1 cellular context compared by ENCODE assay signal in genomic region chr17:57370051-57370581, GRCh38.
TF ChIP-seq lines count a peak whose summit lies in the region.

No MANE protein-coding gene starts in this region.

TF ChIP-seq in HepG2, 621 proteins besides CTCF, POLR2A, EP300 and RAD21 (continued from another document and continues in another):
- 0 out of 2 replicates have a peak, but pooled peaks have one; percentile 28 for TF ChIP-seq PRDM10 (CRISPR knock-in tag; IDR thresholded peaks at IDR 0.05; ENCODE audit: low read depth)
- TF ChIP-seq ZC3H4 (CRISPR knock-in tag; IDR thresholded peaks at IDR 0.05; ENCODE audit: borderline replicate concordance) = no peak
- TF ChIP-seq XRCC5 (optimal IDR thresholded peaks at IDR 0.05; ENCODE audit: low read length) = peak; percentile 12
- TF ChIP-seq ZNF30 (CRISPR knock-in tag; IDR thresholded peaks at IDR 0.05) = no peak
- TF ChIP-seq STAG1 (CRISPR knock-in tag; IDR thresholded peaks at IDR 0.05) = 0 out of 2 replicates have a peak, but pooled peaks have one; percentile 32
- TF ChIP-seq IRF2 (CRISPR knock-in tag; IDR thresholded peaks at IDR 0.05) = 0 out of 2 replicates have a peak, but pooled peaks have one; percentile 26
- peak; percentile 36; the same call in 1 of the 2 replicates for TF ChIP-seq PATZ1 (CRISPR knock-in tag; IDR thresholded peaks at IDR 0.05)
- no peak for TF ChIP-seq LCORL (IDR thresholded peaks at IDR 0.05)
- peak; percentile 97 for TF ChIP-seq LCORL (CRISPR knock-in tag; IDR thresholded peaks at IDR 0.05)
- no peak for TF ChIP-seq MZF1 (CRISPR knock-in tag; IDR thresholded peaks at IDR 0.05; ENCODE audit: borderline replicate concordance)
- 0 out of 2 replicates have a peak, but pooled peaks have one; percentile 39 for TF ChIP-seq MLX (CRISPR knock-in tag; IDR thresholded peaks at IDR 0.05)
- peak; percentile 66; the same call in 1 of the 2 replicates for TF ChIP-seq AFF4 (CRISPR knock-in tag; IDR thresholded peaks at IDR 0.05)
- 0 out of 2 replicates have a peak, but pooled peaks have one; percentile 48 for TF ChIP-seq SAFB2 (CRISPR knock-in tag; IDR thresholded peaks at IDR 0.05; ENCODE audit: borderline replicate concordance, low read depth)
- no peak for TF ChIP-seq NONO (IDR thresholded peaks at IDR 0.05)
- peak; percentile 23; the same call in 1 of the 2 replicates for TF ChIP-seq NONO (CRISPR knock-in tag; conservative IDR thresholded peaks at IDR 0.05)
- peak; percentile 88 for TF ChIP-seq FOSL2 (CRISPR knock-in tag; IDR thresholded peaks at IDR 0.05)
- TF ChIP-seq HNF1A (IDR thresholded peaks at IDR 0.05; ENCODE audit: low read depth) = 0 out of 2 replicates have a peak, but pooled peaks have one; percentile 8
- no peak; the same call in 1 of the 2 replicates for TF ChIP-seq HNF1A (CRISPR knock-in tag; IDR thresholded peaks at IDR 0.05; ENCODE audit: borderline replicate concordance)
- TF ChIP-seq NR2F6 (IDR thresholded peaks at IDR 0.05) = peak; percentile 72
- TF ChIP-seq NR2F6 (CRISPR knock-in tag; IDR thresholded peaks at IDR 0.05) = peak; percentile 66
- TF ChIP-seq HOXA5 (CRISPR knock-in tag; IDR thresholded peaks at IDR 0.05) = peak; percentile 34; the same call in 1 of the 2 replicates
- 0 out of 2 replicates have a peak, but pooled peaks have one; percentile 41 for TF ChIP-seq NFKBIZ (CRISPR knock-in tag; IDR thresholded peaks at IDR 0.05)
- peak; percentile 56; the same call in 1 of the 2 replicates for TF ChIP-seq SOX5 (CRISPR knock-in tag; IDR thresholded peaks at IDR 0.05; ENCODE audit: borderline replicate concordance)
- TF ChIP-seq ZFX (CRISPR knock-in tag; IDR thresholded peaks at IDR 0.05; ENCODE audit: low read depth) = peak; percentile 64; the same call in 1 of the 2 replicates
- TF ChIP-seq NCOR1 (IDR thresholded peaks at IDR 0.05; ENCODE audit: borderline replicate concordance, low read length) = 0 out of 2 replicates have a peak, but pooled peaks have one; percentile 49
- TF ChIP-seq SP140L (CRISPR knock-in tag; IDR thresholded peaks at IDR 0.05; ENCODE audit: borderline replicate concordance) = 0 out of 2 replicates have a peak, but pooled peaks have one; percentile 66
- TF ChIP-seq KDM4B (CRISPR knock-in tag; IDR thresholded peaks at IDR 0.05) = 0 out of 2 replicates have a peak, but pooled peaks have one; percentile 22
- TF ChIP-seq CC2D1A (CRISPR knock-in tag; IDR thresholded peaks at IDR 0.05) = 0 out of 2 replicates have a peak, but pooled peaks have one; percentile 48
- no peak for TF ChIP-seq ZNF557 (CRISPR knock-in tag; IDR thresholded peaks at IDR 0.05)
- peak; percentile 72; the same call in 1 of the 2 replicates for TF ChIP-seq ZNF264 (CRISPR knock-in tag; IDR thresholded peaks at IDR 0.05)
- peak; percentile 50 for TF ChIP-seq SMC3 (IDR thresholded peaks at IDR 0.05; ENCODE audit: low read length)
- peak; percentile 77 for TF ChIP-seq HDAC2 (CRISPR knock-in tag; IDR thresholded peaks at IDR 0.05)
- TF ChIP-seq KDM2A (CRISPR knock-in tag; IDR thresholded peaks at IDR 0.05; ENCODE audit: borderline replicate concordance, low read depth) = 0 out of 2 replicates have a peak, but pooled peaks have one; percentile 12
- TF ChIP-seq NFE2 (CRISPR knock-in tag; IDR thresholded peaks at IDR 0.05) = peak; percentile 72
- 0 out of 2 replicates have a peak, but pooled peaks have one; percentile 68 for TF ChIP-seq NKX3-1 (CRISPR knock-in tag; IDR thresholded peaks at IDR 0.05)
- TF ChIP-seq SETDB1 (CRISPR knock-in tag; IDR thresholded peaks at IDR 0.05; ENCODE audit: borderline replicate concordance) = no peak
- 0 out of 2 replicates have a peak, but pooled peaks have one; percentile 43 for TF ChIP-seq GATA4 (IDR thresholded peaks at IDR 0.05; ENCODE audit: borderline replicate concordance, low read depth)
- TF ChIP-seq ZNF317 (CRISPR knock-in tag; IDR thresholded peaks at IDR 0.05) = no peak
- TF ChIP-seq SALL2 (CRISPR knock-in tag; IDR thresholded peaks at IDR 0.05) = no peak
- no peak for TF ChIP-seq ZEB1 (IDR thresholded peaks at IDR 0.05; ENCODE audit: insufficient replicate concordance, low read depth)
- peak; percentile 18; the same call in 1 of the 2 replicates for TF ChIP-seq REPIN1 (CRISPR knock-in tag; IDR thresholded peaks at IDR 0.05; ENCODE audit: borderline replicate concordance, low read depth)
- TF ChIP-seq ZNF3 (CRISPR knock-in tag; IDR thresholded peaks at IDR 0.05) = peak; percentile 55; the same call in 1 of the 2 replicates
- peak; percentile 54 for TF ChIP-seq ZFY (CRISPR knock-in tag; IDR thresholded peaks at IDR 0.05)
- no peak for TF ChIP-seq GTF2F1 (IDR thresholded peaks at IDR 0.05; ENCODE audit: low read length)
- TF ChIP-seq ATF7 (IDR thresholded peaks at IDR 0.05) = 0 out of 2 replicates have a peak, but pooled peaks have one; percentile 18
- no peak; the same call in 1 of the 2 replicates for TF ChIP-seq ATF7 (CRISPR knock-in tag; IDR thresholded peaks at IDR 0.05)
- no peak for TF ChIP-seq ZNF337 (CRISPR knock-in tag; IDR thresholded peaks at IDR 0.05; ENCODE audit: borderline replicate concordance, low read depth)
- no peak for TF ChIP-seq ZBED4 (CRISPR knock-in tag; IDR thresholded peaks at IDR 0.05; ENCODE audit: borderline replicate concordance)
- TF ChIP-seq ZBTB3 (CRISPR knock-in tag; IDR thresholded peaks at IDR 0.05; ENCODE audit: borderline replicate concordance, low read depth) = no peak
